In genomic region chr20:44649976-44650375, GRCh38 we compare ENCODE assay signal across 15 cellular contexts. TPM values are rescaled to one million over a fixed set of nuclear protein-coding genes. Genes with fewer than 3 reads are reported as not detected.
DNase-seq lines count a peak whose midpoint lies in the region; ATAC-seq and TF ChIP-seq lines count a peak whose summit lies in the region.
"Had no signal": no experiment of that assay in that cellular context is flagged by ENCODE, and none has a peak within 500 bp of the region (broad histone marks: within the 10 kb centered on the region; RNA-seq: fewer than 3 reads in every experiment).

No MANE protein-coding gene starts in this region.

- CTCF ChIA-PET in CD4-positive, alpha-beta T cell (lab: Charles Lee), result interaction anchor here (0.7 to 5.2 kb wide), 4 partner anchors 33 to 318 kb away, joined by 3 to 24 read pairs (median 3); no protein-coding TSS in a partner anchor

- H3K9me3 Mint-ChIP-seq in CD4-positive, alpha-beta T cell, result no peaks in the 10 kb centered on the region
- no peaks in the 10 kb centered on the region for H3K9me3 Mint-ChIP-seq in activated T-helper 1 cell treated with anti-CD3 and anti-CD28 coated beads, Interleukin-12 subunit alpha, Interleukin-12 subunit beta, Interleukin-2, Interleukin-4 antibody, amounts not matched to agents 30 ng/mL and 10 ng/mL and 1 ng/mL, durations not matched to agents 14 hours and 24 hours and 36 hours
- H3K9me3 Mint-ChIP-seq in naive thymus-derived CD8-positive, alpha-beta T cell, result peaks cover 0 to 2% (median 0%) of the 10 kb centered on the region in 9 donors

- intact Hi-C loops in CD4-positive, alpha-beta T cell (cut with DNase I, micrococcal nuclease), result loop anchor here (2.0 to 5.0 kb wide), 6 partner anchors 21 to 128 kb away; partner anchors contain the start of gene SERINC3 (in 1 of the 2)
- intact Hi-C loops in activated T-helper 1 cell treated with anti-CD3 and anti-CD28 coated beads, Interleukin-12 subunit alpha, Interleukin-12 subunit beta, Interleukin-2, Interleukin-4 antibody, amounts not matched to agents 30 ng/mL and 10 ng/mL and 1 ng/mL, durations not matched to agents 14 hours and 24 hours and 36 hours (cut with micrococcal nuclease), result loop anchor here (5.0 kb wide), 2 partner anchors 128 to 317 kb away; partner anchors contain the start of genes SERINC3 and STK4

- H3K36me3 Mint-ChIP-seq in CD4-positive, alpha-beta T cell (ENCODE audit: low read depth), result peaks cover 19% of the 10 kb centered on the region
- peaks cover 15% of the 10 kb centered on the region for H3K36me3 Mint-ChIP-seq in activated T-helper 1 cell treated with anti-CD3 and anti-CD28 coated beads, Interleukin-12 subunit alpha, Interleukin-12 subunit beta, Interleukin-2, Interleukin-4 antibody, amounts not matched to agents 30 ng/mL and 10 ng/mL and 1 ng/mL, durations not matched to agents 14 hours and 24 hours and 36 hours (ENCODE audit: low read depth)
- no peaks in the 10 kb centered on the region for H3K36me3 Mint-ChIP-seq in naive thymus-derived CD8-positive, alpha-beta T cell

- POLR2A ChIA-PET in CD4-positive, alpha-beta T cell (lab: Charles Lee), result interaction anchor here (0.9 to 5.6 kb wide), 7 partner anchors 8 to 174 kb away, joined by 3 to 27 read pairs (median 7); partner anchors contain the start of genes SERINC3 and TTPAL
- POLR2A ChIA-PET in naive thymus-derived CD8-positive, alpha-beta T cell (lab: Charles Lee), result interaction anchor here (0.7 to 4.3 kb wide), 15 partner anchors 8 to 431 kb away, joined by 3 to 21 read pairs (median 4); partner anchors contain the start of gene YWHAB

- no peaks in the 10 kb centered on the region for H3K27me3 Mint-ChIP-seq in CD4-positive, alpha-beta T cell
- H3K27me3 Mint-ChIP-seq in activated T-helper 1 cell treated with anti-CD3 and anti-CD28 coated beads, Interleukin-12 subunit alpha, Interleukin-12 subunit beta, Interleukin-2, Interleukin-4 antibody, amounts not matched to agents 30 ng/mL and 10 ng/mL and 1 ng/mL, durations not matched to agents 14 hours and 24 hours and 36 hours (ENCODE audit: insufficient read depth), result no peaks in the 10 kb centered on the region
- H3K27me3 Mint-ChIP-seq in naive thymus-derived CD8-positive, alpha-beta T cell, result peaks cover 0 to 2% (median 0%) of the 10 kb centered on the region in 5 donors

- H3K27ac Mint-ChIP-seq in CD4-positive, alpha-beta T cell, result peak overlapping the region; percentile 91
- peak overlapping the region; percentile 85 for H3K27ac Mint-ChIP-seq in activated T-helper 1 cell treated with anti-CD3 and anti-CD28 coated beads, Interleukin-12 subunit alpha, Interleukin-12 subunit beta, Interleukin-2, Interleukin-4 antibody, amounts not matched to agents 30 ng/mL and 10 ng/mL and 1 ng/mL, durations not matched to agents 14 hours and 24 hours and 36 hours
- peak overlapping the region; percentile 40 to 100 (median 86) for H3K27ac Mint-ChIP-seq in naive thymus-derived CD8-positive, alpha-beta T cell
- H3K27ac Mint-ChIP-seq: HFFc6 had no signal

- H3K9me3 ChIP-seq in CD4-positive, alpha-beta T cell (ENCODE audit: control insufficient read depth, low read length), result no peaks in the 10 kb centered on the region

- H3K27me3 ChIP-seq in CD4-positive, alpha-beta T cell (ENCODE audit: control insufficient read depth, insufficient read depth, low read length), result no peaks in the 10 kb centered on the region

- H3K4me1 Mint-ChIP-seq in CD4-positive, alpha-beta T cell (ENCODE audit: low read depth), result peaks cover 64% of the 10 kb centered on the region
- H3K4me1 Mint-ChIP-seq in activated T-helper 1 cell treated with anti-CD3 and anti-CD28 coated beads, Interleukin-12 subunit alpha, Interleukin-12 subunit beta, Interleukin-2, Interleukin-4 antibody, amounts not matched to agents 30 ng/mL and 10 ng/mL and 1 ng/mL, durations not matched to agents 14 hours and 24 hours and 36 hours (ENCODE audit: low read depth), result peaks cover 77% of the 10 kb centered on the region
- H3K4me1 Mint-ChIP-seq in naive thymus-derived CD8-positive, alpha-beta T cell, result peaks cover 25 to 74% (median 71%) of the 10 kb centered on the region in 4 donors

- peak overlapping the region; percentile 90 for H3K4me3 Mint-ChIP-seq in CD4-positive, alpha-beta T cell
- H3K4me3 Mint-ChIP-seq in activated T-helper 1 cell treated with anti-CD3 and anti-CD28 coated beads, Interleukin-12 subunit alpha, Interleukin-12 subunit beta, Interleukin-2, Interleukin-4 antibody, amounts not matched to agents 30 ng/mL and 10 ng/mL and 1 ng/mL, durations not matched to agents 14 hours and 24 hours and 36 hours, result peak overlapping the region; percentile 88
- H3K4me3 Mint-ChIP-seq in naive thymus-derived CD8-positive, alpha-beta T cell, result peak overlapping the region; percentile 82 to 95 (median 92)
- H3K4me3 Mint-ChIP-seq: HFFc6 had no signal

- no peak overlapping the region for H3K27ac ChIP-seq in CD4-positive, alpha-beta T cell (ENCODE audit: low read depth, low read length)

- no peak for DNase-seq in CD4-positive, alpha-beta T cell
- DNase-seq in activated T-helper 1 cell treated with anti-CD3 and anti-CD28 coated beads, Interleukin-12 subunit alpha, Interleukin-12 subunit beta, Interleukin-2, Interleukin-4 antibody, amounts not matched to agents 30 ng/mL and 10 ng/mL and 1 ng/mL, durations not matched to agents 14 hours and 24 hours and 36 hours (ENCODE audit: low spot score), result no peak
- DNase-seq in naive thymus-derived CD8-positive, alpha-beta T cell, result no peak
- no peak for DNase-seq in NCI-H2227 (lab: John Stamatoyannopoulos, UW; ENCODE audit: unreplicated experiment)
- no peak for DNase-seq in foreskin fibroblast
- DNase-seq: erythroblast; HFFc6; mesendoderm; NCI-H187 treated with DMSO at 0.1 percent for 48 hours; PC-3; stimulated activated CD4-positive, alpha-beta T cell treated with anti-CD3 and anti-CD28 coated beads, Interleukin-4, amount 100 ng/mL, for 4 hours had no signal

- TF ChIP-seq CTCF in CD4-positive, alpha-beta T cell (IDR thresholded peaks at IDR 0.05), result no peak
- TF ChIP-seq CTCF in GM12875 (IDR thresholded peaks at IDR 0.05; ENCODE audit: borderline replicate concordance, insufficient read depth, low read depth, low read length) (no peak), foreskin fibroblast (IDR thresholded peaks at IDR 0.05; ENCODE audit: low read depth, low read length) (no peak)

- H3K4me3 ChIP-seq in GM12875 (ENCODE audit: low read depth, low read length) (peak overlapping the region; percentile 17), foreskin fibroblast (ENCODE audit: low read depth in 1 of 2, low read length in 2 of 2) (no peak overlapping the region)

- ATAC-seq in CD4-positive, alpha-beta T cell (ENCODE audit: poor library complexity), result no peak
- ATAC-seq in naive thymus-derived CD8-positive, alpha-beta T cell, result no peak
- ATAC-seq in GM18907 (IDR thresholded peaks at IDR 0.05; ENCODE audit: unreplicated experiment) (no peak), HG03196 (IDR thresholded peaks at IDR 0.05; ENCODE audit: unreplicated experiment) (no peak)
- ATAC-seq: HepG2, PC-3 had no signal

RNA-seq across cellular contexts. Expression of gene ADA, which starts 1.5 kb away (rescaled TPM):
- 10 to 100 TPM; 31.7 to 32.8 TPM for total RNA-seq in CD4-positive, alpha-beta T cell
- 45.1 and 45.5 TPM in 2 replicates for total RNA-seq in activated T-helper 1 cell treated with anti-CD3 and anti-CD28 coated beads, Interleukin-12 subunit alpha, Interleukin-12 subunit beta, Interleukin-2, Interleukin-4 antibody, amounts not matched to agents 30 ng/mL and 10 ng/mL and 1 ng/mL, durations not matched to agents 14 hours and 24 hours and 36 hours
- total RNA-seq in naive thymus-derived CD8-positive, alpha-beta T cell, result 10 to 100 TPM; 24.1 to 24.2 TPM
- polyA plus RNA-seq in naive thymus-derived CD8-positive, alpha-beta T cell, result 10 to 100 TPM; 31.2 to 47.1 (median 38.2) TPM
